In the genomic region with DNA sequence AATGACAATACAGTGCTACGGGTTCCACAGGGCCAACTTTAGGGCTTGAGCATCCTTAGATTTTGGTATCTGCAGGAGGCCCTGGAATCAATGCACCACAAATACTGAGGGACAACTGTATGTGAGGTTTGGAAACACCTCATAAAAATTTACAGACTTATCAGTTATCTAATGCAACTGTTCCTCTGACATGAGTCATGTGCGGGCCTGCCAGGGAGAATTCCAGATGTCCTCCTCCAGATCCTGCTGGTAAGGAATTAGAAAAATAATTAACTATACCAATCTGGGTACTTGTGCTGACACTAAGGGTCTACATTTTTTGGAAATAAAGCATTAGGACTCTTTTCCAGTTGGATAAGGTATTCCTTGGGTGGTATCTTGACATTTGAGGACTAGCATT, we compare ENCODE assay signal across 21 cellular contexts.
DNase-seq lines count a peak whose midpoint lies in the region; ATAC-seq and TF ChIP-seq lines count a peak whose summit lies in the region.
"Had no signal": no experiment of that assay in that cellular context is flagged by ENCODE, and none has a peak within 500 bp of the region (broad histone marks: within the 10 kb centered on the region; RNA-seq: fewer than 3 reads in every experiment).

No MANE protein-coding gene starts in this region.

- no peaks in the 10 kb centered on the region for H3K9me2 ChIP-seq in Karpas-422 (replicated peaks; ENCODE audit: insufficient read depth, low read length)

- DNase-seq in DMS 273 (lab: John Stamatoyannopoulos, UW; ENCODE audit: unreplicated experiment) (peak; percentile 83), NCI-H2171 (lab: John Stamatoyannopoulos, UW) (peak; percentile 10), brain microvascular endothelial cell (peak; percentile 28), kidney glomerular epithelial cell (lab: John Stamatoyannopoulos, UW) (peak; percentile 68), CD14-positive monocyte (ENCODE audit: low spot score) (no peak), Karpas-422 (no peak), NCI-H1092 (lab: John Stamatoyannopoulos, UW) (no peak)
- DNase-seq: activated CD4-positive, alpha-beta T cell treated with anti-CD3 and anti-CD28 coated beads for 48 hours; activated naive CD4-positive, alpha-beta T cell treated with anti-CD3 and anti-CD28 coated beads for 36 hours; DMS79; effector memory CD8-positive, alpha-beta T cell; glutamatergic neuron; mesendoderm; NCI-H1105; NK-92 treated with Interleukin-12 subunit alpha and Interleukin-12 subunit beta, amount 100 ng/mL, for 24 hours; right cardiac atrium had no signal

- peaks cover 28% of the 10 kb centered on the region for H3K4me1 Mint-ChIP-seq in CD14-positive monocyte

- H2AFZ ChIP-seq in Karpas-422 (ENCODE audit: low read length): no peak overlapping the region

- H3K27me3 ChIP-seq in brain microvascular endothelial cell (replicated peaks): no peaks in the 10 kb centered on the region
- H3K27me3 ChIP-seq in Karpas-422 (ENCODE audit: low read length): no peaks in the 10 kb centered on the region
- H3K27me3 ChIP-seq: BLaER1, cardiac muscle cell, SJCRH30 had no signal

- H3K9me3 ChIP-seq in Karpas-422 (ENCODE audit: low read length): no peaks in the 10 kb centered on the region
- H3K9me3 ChIP-seq: BLaER1, SJCRH30 had no signal

- intact Hi-C loops in CD14-positive monocyte (cut with micrococcal nuclease): no loop called here

- H3K9me3 Mint-ChIP-seq in CD14-positive monocyte: peaks cover 0 to 11% (median 3%) of the 10 kb centered on the region in 7 donors
- H3K9me3 Mint-ChIP-seq: activated naive CD4-positive, alpha-beta T cell treated with anti-CD3 and anti-CD28 coated beads for 36 hours had no signal

- no peaks in the 10 kb centered on the region for H3K4me1 ChIP-seq in Karpas-422 (ENCODE audit: low read length)
- H3K4me1 ChIP-seq: BLaER1, SJCRH30 had no signal

- in situ Hi-C loops in brain microvascular endothelial cell (cut with HindIII; ENCODE audit: low pct_ligation_motif_present, low sequenced_read_pairs): no loop called here

- H3K27ac Mint-ChIP-seq in CD14-positive monocyte: no peak overlapping the region
- H3K27ac Mint-ChIP-seq: activated naive CD4-positive, alpha-beta T cell treated with anti-CD3 and anti-CD28 coated beads for 36 hours; effector memory CD8-positive, alpha-beta T cell had no signal

- H4K20me1 ChIP-seq in Karpas-422 (ENCODE audit: insufficient read depth, low read depth, low read length): no peaks in the 10 kb centered on the region
- H4K20me1 ChIP-seq: BLaER1 had no signal

- no peak for ATAC-seq in GM18519 (IDR thresholded peaks at IDR 0.05; ENCODE audit: low FRiP score, unreplicated experiment)
- ATAC-seq: effector memory CD8-positive, alpha-beta T cell; right cardiac atrium had no signal

- no peaks in the 10 kb centered on the region for H3K27me3 Mint-ChIP-seq in CD14-positive monocyte (ENCODE audit: low read depth in 3 of 3)

- no peak overlapping the region for H3K9ac ChIP-seq in Karpas-422 (ENCODE audit: low read length)
- H3K9ac ChIP-seq: BLaER1 had no signal

- no peak overlapping the region for H3K4me3 Mint-ChIP-seq in CD14-positive monocyte
- H3K4me3 Mint-ChIP-seq: activated naive CD4-positive, alpha-beta T cell treated with anti-CD3 and anti-CD28 coated beads for 36 hours; effector memory CD8-positive, alpha-beta T cell; neural crest cell had no signal

- H3K27ac ChIP-seq in brain microvascular endothelial cell (no peak overlapping the region), Karpas-422 (ENCODE audit: low read length) (no peak overlapping the region)
- H3K27ac ChIP-seq: BLaER1, cardiac muscle cell, SJCRH30 had no signal

- no peak overlapping the region for H3K4me2 ChIP-seq in Karpas-422 (ENCODE audit: low read depth, low read length, poor library complexity, severe bottlenecking)
- H3K4me2 ChIP-seq: BLaER1 had no signal

- H3K4me3 ChIP-seq in brain microvascular endothelial cell (ENCODE audit: low read depth, low read length) (no peak overlapping the region), Karpas-422 (ENCODE audit: low read length) (no peak overlapping the region)
- H3K4me3 ChIP-seq: BLaER1, cardiac muscle cell, SJCRH30 had no signal

- H3K36me3 Mint-ChIP-seq in CD14-positive monocyte: peaks cover 0 to 3% of the 10 kb centered on the region in 2 donors

- no peaks in the 10 kb centered on the region for H3K79me2 ChIP-seq in Karpas-422 (ENCODE audit: low read length)

- TF ChIP-seq CTCF in brain microvascular endothelial cell (IDR thresholded peaks at IDR 0.05; ENCODE audit: low read depth, low read length, missing control alignments) (no peak), CD14-positive monocyte (IDR thresholded peaks at IDR 0.05) (no peak)

- H3K36me3 ChIP-seq in brain microvascular endothelial cell (replicated peaks): no peaks in the 10 kb centered on the region
- H3K36me3 ChIP-seq in Karpas-422 (ENCODE audit: insufficient read depth, low read length): no peaks in the 10 kb centered on the region
- H3K36me3 ChIP-seq: BLaER1, cardiac muscle cell, SJCRH30 had no signal

Comparison
In these comparisons a context has a peak if more than half of its experiments do, and no peak if none do; other contexts are left out.
1. DNase-seq: peak in DMS 273 (single experiment), NCI-H2171 (single experiment), brain microvascular endothelial cell (single experiment) and kidney glomerular epithelial cell (single experiment); none in CD14-positive monocyte (single experiment), Karpas-422 (single experiment) and NCI-H1092 (single experiment).